12 cellular contexts compared by ENCODE assay signal in the genomic region with DNA sequence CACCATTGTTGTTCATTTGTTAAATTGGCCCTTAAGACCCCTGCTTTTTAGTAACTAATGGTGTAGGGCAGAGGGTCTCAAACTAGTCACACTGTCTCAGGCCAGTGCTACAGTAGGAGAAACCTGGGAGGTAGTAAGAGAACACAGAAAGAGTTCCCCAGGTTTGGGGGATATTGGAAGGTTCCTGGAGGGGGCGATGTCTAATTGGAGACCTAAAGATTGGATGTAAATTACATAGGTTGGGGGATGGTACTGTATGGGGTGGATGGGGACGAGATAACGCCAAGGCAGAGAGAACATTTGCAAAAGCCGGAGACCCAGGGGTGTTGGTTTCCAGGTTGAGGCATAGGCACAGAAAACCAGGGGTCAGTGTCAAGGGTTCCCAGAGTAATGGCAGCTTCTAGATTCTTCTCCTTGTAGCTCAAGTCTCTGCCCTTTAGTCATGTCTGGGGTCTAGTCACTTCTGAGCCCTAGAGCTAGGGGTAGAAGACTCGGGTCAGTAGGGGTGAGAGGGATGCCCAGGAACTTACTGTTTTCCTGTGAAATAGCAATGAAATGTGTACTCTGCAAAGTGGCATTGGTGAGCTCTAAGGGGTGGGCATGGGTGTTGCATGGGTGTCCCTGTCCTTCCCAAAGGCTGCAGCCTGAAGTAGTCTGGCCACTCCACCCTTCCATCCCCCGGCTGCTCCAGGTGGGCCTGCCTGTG. TPM values are rescaled to one million over a fixed set of nuclear protein-coding genes. Genes with fewer than 3 reads are reported as not detected.
DNase-seq lines count a peak whose midpoint lies in the region; ATAC-seq and TF ChIP-seq lines count a peak whose summit lies in the region.
"Had no signal": no experiment of that assay in that cellular context is flagged by ENCODE, and none has a peak within 500 bp of the region (broad histone marks: within the 10 kb centered on the region; RNA-seq: fewer than 3 reads in every experiment).

No MANE protein-coding gene starts in this region.

- no peak for ATAC-seq in central memory CD8-positive, alpha-beta T cell (replicated peaks; ENCODE audit: extremely low read depth, poor library complexity, severe bottlenecking)
- ATAC-seq in natural killer cell: no peak

- peak overlapping the region; percentile 78 for H3K27ac Mint-ChIP-seq in central memory CD8-positive, alpha-beta T cell (ENCODE audit: low read depth)
- H3K27ac Mint-ChIP-seq in natural killer cell: peak overlapping the region; percentile 76 to 86

- peaks cover 4% of the 10 kb centered on the region for H3K36me3 Mint-ChIP-seq in central memory CD8-positive, alpha-beta T cell (ENCODE audit: insufficient read depth)
- no peaks in the 10 kb centered on the region for H3K36me3 Mint-ChIP-seq in natural killer cell

- H4K20me1 ChIP-seq in BLaER1 treated with 17β-estradiol and CSF1 and Interleukin-3, amounts not matched to agents 10 nM and 100 nM: peaks cover 0 to 9% (median 0%) of the 10 kb centered on the region in 11 experiments; a peak in 6 of 22 replicates
- peaks cover 8% of the 10 kb centered on the region for H4K20me1 ChIP-seq in Loucy (ENCODE audit: insufficient read depth, low read length, poor library complexity, severe bottlenecking)

- peak overlapping the region in 1 of 11 experiments; percentile 29; a peak in 1 of 22 replicates for H3K9ac ChIP-seq in BLaER1 treated with 17β-estradiol and CSF1 and Interleukin-3, amounts not matched to agents 10 nM and 100 nM
- H3K9ac ChIP-seq in Loucy (ENCODE audit: low read depth, low read length, poor library complexity, severe bottlenecking): no peak overlapping the region

- no peak overlapping the region for H3K4me3 ChIP-seq in BLaER1 treated with 17β-estradiol and CSF1 and Interleukin-3, amounts not matched to agents 10 nM and 100 nM
- no peak overlapping the region for H3K4me3 ChIP-seq in Loucy (ENCODE audit: low read length, poor library complexity, severe bottlenecking)
- H3K4me3 ChIP-seq: esophagus muscularis mucosa, SJCRH30 had no signal

- DNase-seq in central memory CD8-positive, alpha-beta T cell (ENCODE audit: low spot score in 2 of 2): no peak
- DNase-seq in natural killer cell (no peak), SKM-1 treated with dmso at 0.1 percent for 144 hours (lab: John Stamatoyannopoulos, UW; ENCODE audit: unreplicated experiment) (no peak), GOT3 (lab: John Stamatoyannopoulos, UW) (no peak), NK-92 (lab: John Stamatoyannopoulos, UW; ENCODE audit: unreplicated experiment) (no peak)
- DNase-seq in activated CD4-positive, CD25-positive, alpha-beta regulatory T cell (lab: John Stamatoyannopoulos, UW): no peak
- DNase-seq: amniotic stem cell, NCI-H446 had no signal

- no peaks in the 10 kb centered on the region for H3F3A ChIP-seq in Loucy (ENCODE audit: low read depth)

- peaks cover 0 to 23% (median 0%) of the 10 kb centered on the region in 11 experiments; a peak in 1 of 22 replicates for H3K36me3 ChIP-seq in BLaER1 treated with 17β-estradiol and CSF1 and Interleukin-3, amounts not matched to agents 10 nM and 100 nM
- H3K36me3 ChIP-seq in Loucy (ENCODE audit: insufficient read depth, low read length): peaks cover 37% of the 10 kb centered on the region; the same call in 1 of the 2 replicates
- H3K36me3 ChIP-seq: SJCRH30 had no signal

- H3K4me3 Mint-ChIP-seq in central memory CD8-positive, alpha-beta T cell: no peak overlapping the region
- peak overlapping the region; percentile 92 for H3K4me3 Mint-ChIP-seq in natural killer cell

- H3K4me1 Mint-ChIP-seq in central memory CD8-positive, alpha-beta T cell: peaks cover 76% of the 10 kb centered on the region
- peaks cover 92% of the 10 kb centered on the region in 2 donors for H3K4me1 Mint-ChIP-seq in natural killer cell

- H3K9me3 Mint-ChIP-seq in central memory CD8-positive, alpha-beta T cell: no peaks in the 10 kb centered on the region
- H3K9me3 Mint-ChIP-seq in natural killer cell: no peaks in the 10 kb centered on the region

- no peak overlapping the region for H3K27ac ChIP-seq in BLaER1 treated with 17β-estradiol and CSF1 and Interleukin-3, amounts not matched to agents 10 nM and 100 nM
- H3K27ac ChIP-seq: esophagus muscularis mucosa, SJCRH30 had no signal

- no peaks in the 10 kb centered on the region for H3K9me2 ChIP-seq in Loucy (replicated peaks; ENCODE audit: low read depth, low read length)

- intact Hi-C loops in natural killer cell (cut with micrococcal nuclease): no loop called here

- TF ChIP-seq CTCF in Loucy (conservative IDR thresholded peaks at IDR 0.05; ENCODE audit: low read length): 0 out of 2 replicates have a peak, but pooled peaks have one; percentile 10
- no peak for TF ChIP-seq CTCF in natural killer cell (IDR thresholded peaks at IDR 0.05)

- H3K4me2 ChIP-seq in BLaER1 treated with 17β-estradiol and CSF1 and Interleukin-3, amounts not matched to agents 10 nM and 100 nM: peak overlapping the region in 10 of 11 experiments; percentile 22 to 95 (median 76); a peak in 19 of 22 replicates
- no peak overlapping the region for H3K4me2 ChIP-seq in Loucy (ENCODE audit: low read depth, low read length, poor library complexity, severe bottlenecking)

- H3K27me3 Mint-ChIP-seq in central memory CD8-positive, alpha-beta T cell: no peaks in the 10 kb centered on the region
- no peaks in the 10 kb centered on the region for H3K27me3 Mint-ChIP-seq in natural killer cell (ENCODE audit: low read depth in 2 of 2)

- peaks cover 52% of the 10 kb centered on the region; the same call in 1 of the 2 replicates for H3K79me2 ChIP-seq in Loucy (ENCODE audit: insufficient read depth, low read length)

- H2AFZ ChIP-seq in Loucy (ENCODE audit: low read length): no peak overlapping the region

- no peaks in the 10 kb centered on the region for H3K27me3 ChIP-seq in BLaER1 treated with 17β-estradiol and CSF1 and Interleukin-3, amounts not matched to agents 10 nM and 100 nM
- H3K27me3 ChIP-seq in Loucy (ENCODE audit: insufficient read depth, low read length, poor library complexity, severe bottlenecking): no peaks in the 10 kb centered on the region
- H3K27me3 ChIP-seq: esophagus muscularis mucosa, SJCRH30 had no signal

- no peaks in the 10 kb centered on the region for H3K9me3 ChIP-seq in BLaER1 treated with 17β-estradiol and CSF1 and Interleukin-3, amounts not matched to agents 10 nM and 100 nM (replicated peaks in 1 of 11)
- no peaks in the 10 kb centered on the region for H3K9me3 ChIP-seq in Loucy (ENCODE audit: insufficient read depth, low read depth, low read length)
- H3K9me3 ChIP-seq: esophagus muscularis mucosa, SJCRH30 had no signal

- peaks cover 36 to 79% (median 74%) of the 10 kb centered on the region in 10 experiments for H3K4me1 ChIP-seq in BLaER1 treated with 17β-estradiol and CSF1 and Interleukin-3, amounts not matched to agents 10 nM and 100 nM
- H3K4me1 ChIP-seq in Loucy (ENCODE audit: insufficient read depth, low read length, poor library complexity, severe bottlenecking): peaks cover 39% of the 10 kb centered on the region

RNA-seq across cellular contexts. Expression of a gene that starts 21.8 kb away (rescaled TPM):
- 100 to 1,000 TPM; 184 to 285 (median 225) TPM for total RNA-seq in natural killer cell
